ENCODE assay signal across 9 cellular contexts in genomic region chr2:143177081-143177786, GRCh38. TPM values are rescaled to one million over a fixed set of nuclear protein-coding genes. Genes with fewer than 3 reads are reported as not detected.
DNase-seq lines count a peak whose midpoint lies in the region; ATAC-seq and TF ChIP-seq lines count a peak whose summit lies in the region.
"Had no signal": no experiment of that assay in that cellular context is flagged by ENCODE, and none has a peak within 500 bp of the region (broad histone marks: within the 10 kb centered on the region; RNA-seq: fewer than 3 reads in every experiment).

No MANE protein-coding gene starts in this region.

- H3K4me1 ChIP-seq in esophagus muscularis mucosa = no peaks in the 10 kb centered on the region
- no peaks in the 10 kb centered on the region for H3K4me1 ChIP-seq in tibial nerve

- H3K9me3 ChIP-seq in esophagus muscularis mucosa = peaks cover 0 to 18% (median 7%) of the 10 kb centered on the region in 4 donors
- peaks cover 0 to 12% (median 0%) of the 10 kb centered on the region in 4 donors for H3K9me3 ChIP-seq in tibial nerve

- no peaks in the 10 kb centered on the region for H3K27me3 ChIP-seq in esophagus muscularis mucosa
- H3K27me3 ChIP-seq in tibial nerve = no peaks in the 10 kb centered on the region

- TF ChIP-seq EP300 in esophagus muscularis mucosa (IDR thresholded peaks at IDR 0.05) (no peak), tibial nerve (IDR thresholded peaks at IDR 0.05) (no peak)

- POLR2A ChIA-PET in GM10248 (lab: Yijun Ruan, JAX) = no interaction called here

- DNase-seq in GM10248 (ENCODE audit: extremely low spot score) (peak; percentile 36), esophagus muscularis mucosa (ENCODE audit: extremely low spot score) (no peak), SHP77 (lab: John Stamatoyannopoulos, UW) (no peak), NCI-H1930 (lab: John Stamatoyannopoulos, UW) (no peak), tibial nerve (ENCODE audit: low spot score in 2 of 2) (no peak), T-helper 9 cell (no peak)

- CTCF ChIA-PET in GM10248 (lab: Yijun Ruan, JAX) = interaction anchor here (1.0 to 8.5 kb wide), 5 partner anchors 14 to 45 kb away, joined by 3 to 77 read pairs (median 4); no protein-coding TSS in a partner anchor

- no peaks in the 10 kb centered on the region for H3K36me3 ChIP-seq in esophagus muscularis mucosa
- no peaks in the 10 kb centered on the region for H3K36me3 ChIP-seq in tibial nerve

- H3K27ac ChIP-seq in esophagus muscularis mucosa (replicated peaks in 1 of 4) (no peak overlapping the region), tibial nerve (peak overlapping the region in 2 of 4 donors; percentile 48 to 65)

- H3K4me3 ChIP-seq in esophagus muscularis mucosa = peak overlapping the region; percentile 17 to 44 (median 24)
- H3K4me3 ChIP-seq in tibial nerve = peak overlapping the region in 2 of 4 donors; percentile 15 to 29

- intact Hi-C loops in esophagus muscularis mucosa (cut with DNase I) = no loop called here

- no peak for TF ChIP-seq POLR2A in esophagus muscularis mucosa (IDR thresholded peaks at IDR 0.05; ENCODE audit: low read depth)
- no peak for TF ChIP-seq POLR2A in tibial nerve (IDR thresholded peaks at IDR 0.05)

- 40% methylated on average over 5 of the region's 5 CpGs for WGBS in esophagus muscularis mucosa
- 50 to 56% methylated on average over 5 of the region's 5 CpGs for WGBS in tibial nerve, 2 donors

- ATAC-seq in GM19467 (IDR thresholded peaks at IDR 0.05; ENCODE audit: unreplicated experiment) (peak; percentile 95), HG03442 (IDR thresholded peaks at IDR 0.05; ENCODE audit: unreplicated experiment) (peak; percentile 94)

- no peak for TF ChIP-seq CTCF in GM10248 (IDR thresholded peaks at IDR 0.05; ENCODE audit: control extremely low read depth, extremely low read depth, low read depth, missing control alignments)
- no peak for TF ChIP-seq CTCF in esophagus muscularis mucosa (IDR thresholded peaks at IDR 0.05)
- TF ChIP-seq CTCF in tibial nerve (IDR thresholded peaks at IDR 0.05) = no peak

RNA-seq across cellular contexts. Expression of gene ARHGAP15, which starts 48.0 kb away (rescaled TPM):
- 10 to 100 TPM in 1 of 4 donors, 1 to 10 TPM in 3; 5.4 to 13.3 (median 7.1) TPM for total RNA-seq in esophagus muscularis mucosa
- total RNA-seq in tibial nerve = 10 to 100 TPM; 22.6 to 47.4 (median 35.9) TPM
- total RNA-seq: HT1080 had no signal
